Comparison of ENCODE assay signal across 8 cellular contexts in the genomic region with DNA sequence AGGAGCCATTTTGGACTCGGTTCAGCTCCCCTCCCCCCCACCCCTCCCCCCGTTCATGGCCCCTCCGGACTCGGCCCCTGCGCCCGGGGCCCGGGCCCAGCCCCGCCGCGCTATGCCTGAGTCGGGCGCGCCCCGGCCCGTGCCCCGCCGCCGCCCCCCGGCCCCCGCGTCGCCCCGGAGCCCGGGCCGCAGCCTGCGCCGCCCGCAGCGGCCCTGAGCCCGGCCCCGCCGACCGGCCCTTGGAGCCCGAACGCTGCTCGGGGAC. TPM values are rescaled to one million over a fixed set of nuclear protein-coding genes. Genes with fewer than 3 reads are reported as not detected.
DNase-seq lines count a peak whose midpoint lies in the region; ATAC-seq and TF ChIP-seq lines count a peak whose summit lies in the region.

No MANE protein-coding gene starts in this region.

- H3K27me3 ChIP-seq in transverse colon: no peaks in the 10 kb centered on the region

- DNase-seq in activated T-cell treated with anti-CD3 and anti-CD28 coated beads, Interleukin-2, amount 50 U/mL, for 72 hours: no peak
- DNase-seq in activated T-cell treated with anti-CD3 and anti-CD28 coated beads, Interleukin-2, amount 50 U/mL, for 48 hours: no peak
- DNase-seq in lower leg skin (ENCODE audit: low spot score in 2 of 2): no peak
- no peak for DNase-seq in transverse colon
- DNase-seq in NCI-H82 (lab: John Stamatoyannopoulos, UW): no peak
- no peak for DNase-seq in AG08395 (ENCODE audit: low spot score)
- DNase-seq in SIG-M5 (lab: John Stamatoyannopoulos, UW): no peak

- H3K36me3 Mint-ChIP-seq in activated T-cell treated with anti-CD3 and anti-CD28 coated beads, Interleukin-2, amount 50 U/mL, for 72 hours (ENCODE audit: insufficient read depth in 2 of 2): peaks cover 3 to 8% of the 10 kb centered on the region in 2 donors

- peaks cover 3 to 8% of the 10 kb centered on the region in 2 donors for H3K9me3 Mint-ChIP-seq in activated T-cell treated with anti-CD3 and anti-CD28 coated beads, Interleukin-2, amount 50 U/mL, for 72 hours

- WGBS in lower leg skin, 2 donors: 0% methylated on average over 1 of the region's 36 CpGs
- WGBS in transverse colon (ENCODE audit: low coverage in 1 of 2), 2 donors: no CpG with 5 or more reads among the region's 36 CpGs

- H3K9me3 ChIP-seq in transverse colon: no peaks in the 10 kb centered on the region

- in situ Hi-C loops in transverse colon (cut with MboI; ENCODE audit: low pct_ligation_motif_present in 1 of 4, low pct_unique_long_range_greater_than_20kb in 1 of 4, low sequenced_read_pairs in 3 of 4): loop anchor here in 1 of 4 donors (25.0 kb wide), 1 partner anchor 317 kb away; a partner anchor contains a TSS

- peaks cover 8 to 42% (median 27%) of the 10 kb centered on the region in 4 donors for H3K4me1 ChIP-seq in transverse colon

- intact Hi-C loops in lower leg skin (cut with DNase I; ENCODE audit: low total_unique reads) (no loop called here), transverse colon (cut with DNase I; ENCODE audit: low total_unique reads) (loop anchor here (1.0 kb wide), 1 partner anchor 42 kb away; a partner anchor contains a TSS)

- no peak overlapping the region for H3K27ac Mint-ChIP-seq in activated T-cell treated with anti-CD3 and anti-CD28 coated beads, Interleukin-2, amount 50 U/mL, for 72 hours

- TF ChIP-seq POLR2A in lower leg skin (IDR thresholded peaks at IDR 0.05) (no peak), transverse colon (IDR thresholded peaks at IDR 0.05) (no peak)

- TF ChIP-seq CTCF in lower leg skin (IDR thresholded peaks at IDR 0.05): no peak
- no peak for TF ChIP-seq CTCF in transverse colon (IDR thresholded peaks at IDR 0.05)

- peak overlapping the region; percentile 62 for H3K4me3 ChIP-seq in lower leg skin (ENCODE audit: low read depth, poor library complexity, severe bottlenecking)
- peak overlapping the region; percentile 57 to 72 (median 65) for H3K4me3 ChIP-seq in transverse colon

- H3K27me3 Mint-ChIP-seq in activated T-cell treated with anti-CD3 and anti-CD28 coated beads, Interleukin-2, amount 50 U/mL, for 72 hours (ENCODE audit: low read depth): no peaks in the 10 kb centered on the region

- no peaks in the 10 kb centered on the region for H3K36me3 ChIP-seq in transverse colon

- peak overlapping the region; percentile 96 to 97 for H3K4me3 Mint-ChIP-seq in activated T-cell treated with anti-CD3 and anti-CD28 coated beads, Interleukin-2, amount 50 U/mL, for 72 hours

- peak in 1 of 2 donors; percentile 33 for ATAC-seq in activated T-cell treated with anti-CD3 and anti-CD28 coated beads, Interleukin-2, amount 50 U/mL, for 72 hours (replicated peaks in 1 of 2)

- peak overlapping the region; percentile 46 for H3K27ac ChIP-seq in angular gyrus (ENCODE audit: low read depth, low read length)
- peak overlapping the region; percentile 88 to 94 (median 92) for H3K27ac ChIP-seq in transverse colon

- TF ChIP-seq EP300 in transverse colon (IDR thresholded peaks at IDR 0.05; ENCODE audit: low read depth): no peak

- H3K4me1 Mint-ChIP-seq in activated T-cell treated with anti-CD3 and anti-CD28 coated beads, Interleukin-2, amount 50 U/mL, for 72 hours (ENCODE audit: low read depth): peaks cover 4% of the 10 kb centered on the region

RNA-seq across cellular contexts. Expression of a gene that starts 0.2 kb away (rescaled TPM):
- total RNA-seq in activated T-cell treated with anti-CD3 and anti-CD28 coated beads, Interleukin-2, amount 50 U/mL, for 72 hours: 1 to 10 TPM; 8.2 to 9.1 TPM
- total RNA-seq in lower leg skin (1 to 10 TPM; 2.5 to 6.0 (median 3.8) TPM), transverse colon (10 to 100 TPM in 1 of 4 donors, 1 to 10 TPM in 3; 5.9 to 12.3 (median 8.7) TPM)

RNA-seq across cellular contexts. Expression of a gene that starts 42.3 kb away (rescaled TPM):
- 10 to 100 TPM; 25.5 to 32.4 TPM for total RNA-seq in activated T-cell treated with anti-CD3 and anti-CD28 coated beads, Interleukin-2, amount 50 U/mL, for 72 hours
- total RNA-seq in lower leg skin: 1 to 10 TPM in 3 of 4 donors, under 1 TPM in 1; 0.34 to 3.9 (median 3.1) TPM
- total RNA-seq in transverse colon: 10 to 100 TPM in 2 of 4 donors, 1 to 10 TPM in 2; 6.0 to 15.3 (median 10.8) TPM
